Comparison of ENCODE assay signal across 18 cellular contexts in the genomic region with DNA sequence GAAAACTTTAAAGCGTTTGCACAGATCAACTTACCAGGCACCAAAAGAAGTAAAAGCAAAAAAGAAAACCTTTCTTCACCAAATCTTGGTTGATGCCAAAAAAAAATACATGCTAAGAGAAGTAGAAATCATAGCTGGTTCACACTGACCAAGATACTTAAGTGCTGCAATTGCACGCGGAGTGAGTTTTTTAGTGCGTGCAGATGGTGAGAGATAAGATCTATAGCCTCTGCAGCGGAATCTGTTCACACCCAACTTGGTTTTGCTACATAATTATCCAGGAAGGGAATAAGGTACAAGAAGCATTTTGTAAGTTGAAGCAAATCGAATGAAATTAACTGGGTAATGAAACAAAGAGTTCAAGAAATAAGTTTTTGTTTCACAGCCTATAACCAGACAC. TPM values are rescaled to one million over a fixed set of nuclear protein-coding genes. Genes with fewer than 3 reads are reported as not detected.
DNase-seq lines count a peak whose midpoint lies in the region; TF ChIP-seq lines count a peak whose summit lies in the region.
"Had no signal": no experiment of that assay in that cellular context is flagged by ENCODE, and none has a peak within 500 bp of the region (broad histone marks: within the 10 kb centered on the region; RNA-seq: fewer than 3 reads in every experiment).

No MANE protein-coding gene starts in this region.

- H3K36me3 Mint-ChIP-seq in CD8-positive, alpha-beta memory T cell: no peaks in the 10 kb centered on the region
- no peaks in the 10 kb centered on the region for H3K36me3 Mint-ChIP-seq in dendritic cell treated with granulocyte-macrophage colony-stimulating factor and Interleukin-4, amounts not matched to agents 40 ng/mL and 50 ng/mL, for 4 days (ENCODE audit: low read depth)

- H3K9me3 Mint-ChIP-seq in CD8-positive, alpha-beta memory T cell: no peaks in the 10 kb centered on the region
- H3K9me3 Mint-ChIP-seq in dendritic cell treated with granulocyte-macrophage colony-stimulating factor and Interleukin-4, amounts not matched to agents 40 ng/mL and 50 ng/mL, for 4 days: no peaks in the 10 kb centered on the region
- H3K9me3 Mint-ChIP-seq: central memory CD8-positive, alpha-beta T cell had no signal

- no peak overlapping the region for H3K27ac ChIP-seq in CD8-positive, alpha-beta memory T cell (ENCODE audit: low read depth, low read length)
- H3K27ac ChIP-seq in osteoblast (ENCODE audit: low read depth, low read length) (no peak overlapping the region), right atrium auricular region (no peak overlapping the region)
- H3K27ac ChIP-seq: uterus, VCaP had no signal

- H3K79me2 ChIP-seq in osteoblast (ENCODE audit: insufficient read depth, low read length): no peaks in the 10 kb centered on the region

- H3K4me3 ChIP-seq in CD8-positive, alpha-beta memory T cell (ENCODE audit: low read length): no peak overlapping the region
- H3K4me3 ChIP-seq in osteoblast (ENCODE audit: insufficient read depth, low read length) (no peak overlapping the region), right atrium auricular region (no peak overlapping the region)
- H3K4me3 ChIP-seq: uterus had no signal

- no peak overlapping the region for H2AFZ ChIP-seq in osteoblast (ENCODE audit: low read length)

- no peaks in the 10 kb centered on the region for H4K20me1 ChIP-seq in osteoblast (ENCODE audit: insufficient read depth, low read length)

- peaks cover 5% of the 10 kb centered on the region for H3K4me1 ChIP-seq in CD8-positive, alpha-beta memory T cell (ENCODE audit: insufficient read depth, low read length)
- H3K4me1 ChIP-seq in osteoblast (ENCODE audit: insufficient read depth, low read length): peaks cover 23% of the 10 kb centered on the region
- H3K4me1 ChIP-seq in right atrium auricular region: no peaks in the 10 kb centered on the region
- H3K4me1 ChIP-seq: uterus had no signal

- H3K27me3 Mint-ChIP-seq in CD8-positive, alpha-beta memory T cell: peaks cover 6 to 14% of the 10 kb centered on the region in 2 donors
- H3K27me3 Mint-ChIP-seq in dendritic cell treated with granulocyte-macrophage colony-stimulating factor and Interleukin-4, amounts not matched to agents 40 ng/mL and 50 ng/mL, for 4 days: no peaks in the 10 kb centered on the region

- peaks cover 22 to 34% (median 32%) of the 10 kb centered on the region in 3 donors for H3K4me1 Mint-ChIP-seq in CD8-positive, alpha-beta memory T cell
- peaks cover 32% of the 10 kb centered on the region for H3K4me1 Mint-ChIP-seq in dendritic cell treated with granulocyte-macrophage colony-stimulating factor and Interleukin-4, amounts not matched to agents 40 ng/mL and 50 ng/mL, for 4 days (ENCODE audit: low read depth)

- peak; percentile 15 for DNase-seq in NK-92 treated with Interleukin-12 subunit alpha and Interleukin-12 subunit beta, amount 100 ng/mL, for 24 hours (lab: John Stamatoyannopoulos, UW)
- DNase-seq in NK-92 (lab: John Stamatoyannopoulos, UW; ENCODE audit: unreplicated experiment) (no peak), NOMO-1 treated with DMSO at 0.1 percent for 48 hours (lab: John Stamatoyannopoulos, UW; ENCODE audit: unreplicated experiment) (peak; percentile 83), osteoblast (ENCODE audit: insufficient read length, low spot score, missing footprints) (no peak), head of caudate nucleus (no peak), right atrium auricular region (ENCODE audit: low spot score) (no peak)
- no peak for DNase-seq in CD8-positive, alpha-beta memory T cell
- DNase-seq: anterior cingulate cortex; effector CD4-positive, alpha-beta T cell; NCI-H1694 treated with DMSO at 0.1 percent for 48 hours; NCI-H446 treated with DMSO at 0.1 percent for 48 hours; retina; stimulated activated CD4-positive, alpha-beta T cell treated with anti-CD3 and anti-CD28 coated beads, Interleukin-12 subunit alpha, Interleukin-12 subunit beta, amount 100 ng/mL, for 4 hours; substantia nigra; uterus had no signal

- H3K27me3 ChIP-seq in CD8-positive, alpha-beta memory T cell (ENCODE audit: insufficient read depth, low read length, poor library complexity, severe bottlenecking): no peaks in the 10 kb centered on the region
- H3K27me3 ChIP-seq in osteoblast (ENCODE audit: insufficient read depth, low read length) (no peaks in the 10 kb centered on the region), right atrium auricular region (no peaks in the 10 kb centered on the region)
- H3K27me3 ChIP-seq: uterus had no signal

- no peak overlapping the region for H3K4me2 ChIP-seq in osteoblast (ENCODE audit: insufficient read depth, low read length)

- TF ChIP-seq CTCF in osteoblast (IDR thresholded peaks at IDR 0.05; ENCODE audit: extremely low read depth, low read depth, low read length): no peak
- TF ChIP-seq CTCF in right atrium auricular region (IDR thresholded peaks at IDR 0.05): no peak

- H3K9me3 ChIP-seq in CD8-positive, alpha-beta memory T cell (ENCODE audit: low read length): no peaks in the 10 kb centered on the region
- no peaks in the 10 kb centered on the region for H3K9me3 ChIP-seq in osteoblast (ENCODE audit: low read depth, low read length)
- H3K9me3 ChIP-seq in right atrium auricular region: no peaks in the 10 kb centered on the region
- H3K9me3 ChIP-seq: uterus had no signal

- H3K4me3 Mint-ChIP-seq in CD8-positive, alpha-beta memory T cell: peak overlapping the region in 6 of 7 donors; percentile 25 to 63 (median 50)
- peak overlapping the region; percentile 52 for H3K4me3 Mint-ChIP-seq in dendritic cell treated with granulocyte-macrophage colony-stimulating factor and Interleukin-4, amounts not matched to agents 40 ng/mL and 50 ng/mL, for 4 days
- H3K4me3 Mint-ChIP-seq: central memory CD8-positive, alpha-beta T cell had no signal

- POLR2A ChIA-PET in CD8-positive, alpha-beta memory T cell (lab: Charles Lee): no interaction called here

- peak overlapping the region in 4 of 8 donors; percentile 58 to 79 (median 66) for H3K27ac Mint-ChIP-seq in CD8-positive, alpha-beta memory T cell
- H3K27ac Mint-ChIP-seq in dendritic cell treated with granulocyte-macrophage colony-stimulating factor and Interleukin-4, amounts not matched to agents 40 ng/mL and 50 ng/mL, for 4 days: peak overlapping the region; percentile 75

- CTCF ChIA-PET in CD8-positive, alpha-beta memory T cell (lab: Charles Lee): no interaction called here

- H3K36me3 ChIP-seq in CD8-positive, alpha-beta memory T cell (ENCODE audit: insufficient read depth, low read length): no peaks in the 10 kb centered on the region
- H3K36me3 ChIP-seq in osteoblast (ENCODE audit: insufficient read depth, low read length) (no peaks in the 10 kb centered on the region), right atrium auricular region (peaks cover 5% of the 10 kb centered on the region)
- H3K36me3 ChIP-seq: uterus had no signal

- intact Hi-C loops in dendritic cell treated with granulocyte-macrophage colony-stimulating factor and Interleukin-4, amounts not matched to agents 40 ng/mL and 50 ng/mL, for 4 days (cut with micrococcal nuclease): no loop called here
- intact Hi-C loops in head of caudate nucleus (cut with DNase I): no loop called here

RNA-seq across cellular contexts. Expression of gene CCDC152, which starts 36.4 kb away (rescaled TPM):
- total RNA-seq in CD8-positive, alpha-beta memory T cell: 10 to 100 TPM; 14.5 to 16.2 TPM
- polyA plus RNA-seq in CD8-positive, alpha-beta memory T cell: 3.4 TPM
- total RNA-seq in osteoblast (0.29 and 0.36 TPM in 2 replicates), right atrium auricular region (1 to 10 TPM in 1 of 2 donors, under 1 TPM in 1; 0.89 to 1.4 TPM)

Comparison
In these comparisons a context has a peak if more than half of its experiments do, and no peak if none do; other contexts are left out.
1. DNase-seq: peak in NK-92 treated with Interleukin-12 subunit alpha and Interleukin-12 subunit beta, amount 100 ng/mL, for 24 hours (single experiment) and NOMO-1 treated with DMSO at 0.1 percent for 48 hours (single experiment); none in NK-92 (single experiment), CD8-positive, alpha-beta memory T cell (0 of 5), osteoblast (single experiment), head of caudate nucleus (0 of 42) and right atrium auricular region (single experiment).
2. RNA of gene CCDC152, which starts 36.4 kb away (total RNA-seq): 14.5 to 16.2 TPM in CD8-positive, alpha-beta memory T cell; 0.89 to 1.4 TPM in right atrium auricular region and 0.29 to 0.36 TPM in osteoblast; every median in the first group is over 4 times any median in the second.